In genomic region chr11:83697518-83697917, GRCh38 we compare ENCODE assay signal across 29 cellular contexts.
DNase-seq lines count a peak whose midpoint lies in the region; ATAC-seq, FAIRE-seq and TF ChIP-seq lines count a peak whose summit lies in the region.
"Had no signal": no experiment of that assay in that cellular context is flagged by ENCODE, and none has a peak within 500 bp of the region (broad histone marks: within the 10 kb centered on the region; RNA-seq: fewer than 3 reads in every experiment).

No MANE protein-coding gene starts in this region.

- H3K4me3 Mint-ChIP-seq in activated CD4-positive, alpha-beta T cell treated with anti-CD3 and anti-CD28 coated beads for 36 hours = no peak overlapping the region
- H3K4me3 Mint-ChIP-seq: B cell; CD4-positive, alpha-beta T cell; CD8-positive, alpha-beta T cell had no signal

- no peak overlapping the region for H2AK5ac ChIP-seq in H1 (ENCODE audit: low read depth, low read length)

- TF ChIP-seq CTCF in A549 (IDR thresholded peaks at IDR 0.05) (no peak), A673 (conservative IDR thresholded peaks at IDR 0.05; ENCODE audit: low read depth, low read length) (no peak), H1 (IDR thresholded peaks at IDR 0.05; ENCODE audit: control extremely low read depth in 1 of 3, insufficient read depth in 1 of 3, low read depth in 1 of 3, low read length in 3 of 3) (no peak), MM.1S (IDR thresholded peaks at IDR 0.05; ENCODE audit: low read length) (no peak)

- H3K23ac ChIP-seq in H1 (ENCODE audit: insufficient read length) = no peak overlapping the region

- H3K4me2 ChIP-seq in A549 (no peak overlapping the region), H1 (ENCODE audit: insufficient read depth in 1 of 2, low read depth in 2 of 2, low read length in 2 of 2) (no peak overlapping the region), MM.1S (ENCODE audit: low read depth, low read length) (no peak overlapping the region)
- H3K4me2 ChIP-seq: BLaER1 treated with 17β-estradiol and CSF1 and Interleukin-3, amounts not matched to agents 10 nM and 100 nM had no signal

- H2BK5ac ChIP-seq in H1 (ENCODE audit: low read depth, low read length) = no peak overlapping the region

- no peaks in the 10 kb centered on the region for H3K9me2 ChIP-seq in MM.1S (replicated peaks; ENCODE audit: insufficient read depth, low read length)

- no peak for TF ChIP-seq POLR2A in A549 (IDR thresholded peaks at IDR 0.05; ENCODE audit: low read length)
- no peak for TF ChIP-seq POLR2A in H1 (IDR thresholded peaks at IDR 0.05; ENCODE audit: control extremely low read depth in 1 of 2, low read depth in 2 of 2, low read length in 2 of 2)

- peaks cover 63% of the 10 kb centered on the region for H3K36me3 ChIP-seq in A673 (ENCODE audit: insufficient read depth, low read length, poor library complexity, severe bottlenecking)
- peaks cover 61% of the 10 kb centered on the region for H3K36me3 ChIP-seq in SK-N-MC (ENCODE audit: insufficient read depth, low read length)
- H3K36me3 ChIP-seq in H1 (ENCODE audit: control insufficient read depth in 2 of 4, insufficient read depth in 4 of 4, low read length in 3 of 4) = no peaks in the 10 kb centered on the region
- H3K36me3 ChIP-seq in MM.1S (replicated peaks; ENCODE audit: insufficient read depth, low read length) = no peaks in the 10 kb centered on the region
- H3K36me3 ChIP-seq: BLaER1 treated with 17β-estradiol and CSF1 and Interleukin-3, amounts not matched to agents 10 nM and 100 nM had no signal

- H3K9me3 ChIP-seq in A549 (no peaks in the 10 kb centered on the region), A673 (ENCODE audit: low read depth, low read length, poor library complexity, severe bottlenecking) (no peaks in the 10 kb centered on the region), SK-N-MC (ENCODE audit: low read depth, low read length) (no peaks in the 10 kb centered on the region), H1 (ENCODE audit: insufficient read depth in 2 of 2, low read depth in 1 of 2, low read length in 1 of 2) (no peaks in the 10 kb centered on the region), MM.1S (replicated peaks; ENCODE audit: insufficient read depth, low read length) (no peaks in the 10 kb centered on the region)
- H3K9me3 ChIP-seq: BLaER1 treated with 17β-estradiol and CSF1 and Interleukin-3, amounts not matched to agents 10 nM and 100 nM; Caco-2 had no signal

- H3K27me3 Mint-ChIP-seq in activated CD4-positive, alpha-beta T cell treated with anti-CD3 and anti-CD28 coated beads for 36 hours = peaks cover 7% of the 10 kb centered on the region
- H3K27me3 Mint-ChIP-seq: CD4-positive, alpha-beta T cell had no signal

- H3K79me2 ChIP-seq in H1 (ENCODE audit: control insufficient read depth in 1 of 2, insufficient read depth in 2 of 2, low read length in 2 of 2) (no peaks in the 10 kb centered on the region), MM.1S (ENCODE audit: low read length) (no peaks in the 10 kb centered on the region)

- no peaks in the 10 kb centered on the region; the same call in 1 of the 2 replicates for H3K79me1 ChIP-seq in H1 (ENCODE audit: low read depth, low read length)

- intact Hi-C loops in A673 (cut with micrococcal nuclease; ENCODE audit: unreplicated experiment) = no loop called here
- intact Hi-C loops in activated CD4-positive, alpha-beta T cell treated with anti-CD3 and anti-CD28 coated beads for 36 hours (cut with DNase I, micrococcal nuclease) = no loop called here

- WGBS in A549 (ENCODE audit: missing lambda C conversion rate) = 43% methylated on average over 2 of the region's 2 CpGs
- WGBS in H1 (ENCODE audit: extremely low coverage in 1 of 2, insufficient coverage in 1 of 2, insufficient read length in 1 of 2, insufficient replicate concordance in 2 of 2, low coverage in 1 of 2, low lambda C conversion rate in 2 of 2, missing lambda C conversion rate in 1 of 2), 2 experiments = 85% methylated on average over 2 of the region's 2 CpGs; no CpG with 5 or more reads in 1 of the 2 experiments

- no TSS peak for BruUV-seq in A673 (replicated peaks; lab: Mats Ljungman, UMichigan)

- H3K14ac ChIP-seq in H1 (ENCODE audit: insufficient read length) = no peak overlapping the region

- no peak overlapping the region for H3K27ac Mint-ChIP-seq in activated CD4-positive, alpha-beta T cell treated with anti-CD3 and anti-CD28 coated beads for 36 hours
- H3K27ac Mint-ChIP-seq: B cell; CD4-positive, alpha-beta T cell; CD8-positive, alpha-beta T cell had no signal

- no peak overlapping the region for H3K9ac ChIP-seq in SK-N-MC (ENCODE audit: insufficient read length)
- H3K9ac ChIP-seq in H1 (replicated peaks in 1 of 4; ENCODE audit: extremely low read depth in 1 of 4, low read depth in 3 of 4, low read length in 3 of 4) = no peak overlapping the region
- no peak overlapping the region for H3K9ac ChIP-seq in MM.1S (ENCODE audit: low read length)
- H3K9ac ChIP-seq: BLaER1 treated with 17β-estradiol and CSF1 and Interleukin-3, amounts not matched to agents 10 nM and 100 nM had no signal

- no peak overlapping the region for H2BK12ac ChIP-seq in H1 (ENCODE audit: low read depth, low read length)

- FAIRE-seq in A549 (lab: Jason Lieb, UNC) (no peak), H1 (lab: Jason Lieb, UNC) (no peak)
- FAIRE-seq: A204.1, D721Med, GM12878, GM12892, GM18507 had no signal

- H2BK120ac ChIP-seq in H1 (replicated peaks; ENCODE audit: low read depth, low read length) = no peak overlapping the region

- DNase-seq in A549 (ENCODE audit: low read depth in 1 of 2, low spot score in 1 of 2) = no peak
- DNase-seq in A673 (ENCODE audit: low spot score) = no peak
- DNase-seq in SK-N-MC (ENCODE audit: low read depth, low spot score) = no peak
- no peak for DNase-seq in H1 (ENCODE audit: low read depth in 1 of 2, low spot score in 2 of 2)
- no peak for DNase-seq in activated CD4-positive, alpha-beta T cell treated with anti-CD3 and anti-CD28 coated beads for 36 hours
- DNase-seq in AG20443 (ENCODE audit: low spot score) = no peak
- DNase-seq in MM.1S = no peak
- no peak for DNase-seq in HEK293T (ENCODE audit: extremely low spot score)
- DNase-seq: 8988T; ACHN; AML-193; Caco-2; Calu3; CD4-positive, alpha-beta T cell; CD8-positive, alpha-beta T cell; DMS153; DMS53; DMS79; DND-41; EL; GDM1 had no signal

- H4K20me1 ChIP-seq in H1 (replicated peaks in 1 of 2; ENCODE audit: control insufficient read depth in 1 of 2, insufficient read depth in 2 of 2, low read length in 2 of 2) (no peaks in the 10 kb centered on the region), MM.1S (ENCODE audit: insufficient read depth, low read length) (no peaks in the 10 kb centered on the region)
- H4K20me1 ChIP-seq: BLaER1 treated with 17β-estradiol and CSF1 and Interleukin-3, amounts not matched to agents 10 nM and 100 nM had no signal

- H3K36me3 Mint-ChIP-seq in activated CD4-positive, alpha-beta T cell treated with anti-CD3 and anti-CD28 coated beads for 36 hours (ENCODE audit: low read depth) = no peaks in the 10 kb centered on the region
- H3K36me3 Mint-ChIP-seq: CD8-positive, alpha-beta T cell had no signal

- H4K8ac ChIP-seq in H1 (ENCODE audit: extremely low read depth, insufficient read depth, low read length) = no peak overlapping the region

- CTCF ChIA-PET in A549 (lab: Yijun Ruan, JAX) (interaction anchor here (1.0 kb wide), 1 partner anchor 51 kb away, joined by 3 read pairs; no protein-coding TSS in a partner anchor), A673 (lab: Charles Lee) (no interaction called here), H1 (lab: Charles Lee; ENCODE audit: partially characterized antibody) (interaction anchor here (0.6 to 1.3 kb wide), 3 partner anchors 13 to 216 kb away, joined by 3 to 4 read pairs (median 3); no protein-coding TSS in a partner anchor), HEK293T (lab: Yijun Ruan, JAX) (interaction anchor here (1.6 kb wide), 1 partner anchor 17 kb away, joined by 3 read pairs; no protein-coding TSS in a partner anchor)
- CTCF ChIA-PET in activated CD4-positive, alpha-beta T cell treated with anti-CD3 and anti-CD28 coated beads for 36 hours (lab: Charles Lee) = interaction anchor here (0.6 to 1.0 kb wide), 2 partner anchors 21 to 816 kb away, joined by 3 read pairs; no protein-coding TSS in a partner anchor

- no peak overlapping the region for H3K4ac ChIP-seq in H1 (replicated peaks; ENCODE audit: insufficient read length, low read depth, low read length)

- H3K27me3 ChIP-seq in A673 (replicated peaks; ENCODE audit: insufficient read depth, low read depth, low read length, poor library complexity) (no peaks in the 10 kb centered on the region), H1 (replicated peaks in 1 of 4; ENCODE audit: control insufficient read depth in 3 of 4, extremely low read depth in 1 of 4, insufficient read depth in 3 of 4, low read length in 3 of 4) (no peaks in the 10 kb centered on the region), MM.1S (replicated peaks; ENCODE audit: insufficient read depth, low read length) (no peaks in the 10 kb centered on the region)
- H3K27me3 ChIP-seq: BLaER1 treated with 17β-estradiol and CSF1 and Interleukin-3, amounts not matched to agents 10 nM and 100 nM had no signal

- H3K27ac ChIP-seq in A549 = no peak overlapping the region
- peak overlapping the region; percentile 5 for H3K27ac ChIP-seq in A673 (ENCODE audit: low read depth, low read length, poor library complexity, severe bottlenecking)
- peak overlapping the region; percentile 47; the same call in 1 of the 2 replicates for H3K27ac ChIP-seq in SK-N-MC
- no peak overlapping the region for H3K27ac ChIP-seq in H1 (ENCODE audit: low read depth, low read length)
- no peak overlapping the region for H3K27ac ChIP-seq in MM.1S (ENCODE audit: low read length)
- H3K27ac ChIP-seq: BLaER1 treated with 17β-estradiol and CSF1 and Interleukin-3, amounts not matched to agents 10 nM and 100 nM; C4-2B had no signal

- H2BK20ac ChIP-seq in H1 (ENCODE audit: low read length) = no peak overlapping the region

- H4K5ac ChIP-seq in H1 (ENCODE audit: insufficient read length, low read depth, low read length) = no peak overlapping the region

- TF ChIP-seq EP300 in A549 (IDR thresholded peaks at IDR 0.05) = no peak
- TF ChIP-seq EP300 in H1 (IDR thresholded peaks at IDR 0.05; ENCODE audit: borderline replicate concordance in 1 of 2, low read depth in 2 of 2, low read length in 2 of 2) = no peak

- no peak overlapping the region for H3K18ac ChIP-seq in H1 (ENCODE audit: extremely low read depth, low read length)

- H2AFZ ChIP-seq in H1 (ENCODE audit: low read length) (no peak overlapping the region), MM.1S (ENCODE audit: low read length) (no peak overlapping the region)

- H3K4me1 Mint-ChIP-seq in activated CD4-positive, alpha-beta T cell treated with anti-CD3 and anti-CD28 coated beads for 36 hours = no peaks in the 10 kb centered on the region
- H3K4me1 Mint-ChIP-seq: B cell had no signal

- TF ChIP-seq RAD21 in A549 (conservative IDR thresholded peaks at IDR 0.05 in 1 of 2, IDR thresholded peaks at IDR 0.05 in 1 of 2) (no peak), H1 (IDR thresholded peaks at IDR 0.05 in 1 of 2, conservative IDR thresholded peaks at IDR 0.05 in 1 of 2; ENCODE audit: low read depth in 2 of 2, low read length in 2 of 2) (no peak)

- H3K4me3 ChIP-seq in A549 = no peak overlapping the region
- H3K4me3 ChIP-seq in A673 (ENCODE audit: low read depth, low read length, poor library complexity, severe bottlenecking) = no peak overlapping the region
- H3K4me3 ChIP-seq in SK-N-MC = no peak overlapping the region
- no peak overlapping the region for H3K4me3 ChIP-seq in H1 (ENCODE audit: extremely low read depth in 1 of 4, insufficient read depth in 2 of 4, low read depth in 3 of 4, low read length in 4 of 4)
- H3K4me3 ChIP-seq in MM.1S (ENCODE audit: low read length) = no peak overlapping the region
- H3K4me3 ChIP-seq: BLaER1 treated with 17β-estradiol and CSF1 and Interleukin-3, amounts not matched to agents 10 nM and 100 nM; GM12878 had no signal

- ATAC-seq in A549 = no peak
- ATAC-seq in activated CD4-positive, alpha-beta T cell treated with anti-CD3 and anti-CD28 coated beads for 36 hours = no peak
- ATAC-seq: CD8-positive, alpha-beta T cell; GM12878 had no signal

- no peaks in the 10 kb centered on the region for H3K4me1 ChIP-seq in A549
- H3K4me1 ChIP-seq in A673 (ENCODE audit: insufficient read depth, low read length, poor library complexity, severe bottlenecking) = peaks cover 67% of the 10 kb centered on the region
- H3K4me1 ChIP-seq in H1 (replicated peaks in 1 of 4; ENCODE audit: control insufficient read depth in 3 of 4, insufficient read depth in 4 of 4, low read length in 3 of 4) = peaks cover 0 to 5% (median 1%) of the 10 kb centered on the region in 4 experiments; a peak in 1 of 7 replicates
- H3K4me1 ChIP-seq in MM.1S (ENCODE audit: low read length) = no peaks in the 10 kb centered on the region

- POLR2A ChIA-PET in A549 (lab: Yijun Ruan, JAX) (no interaction called here), A673 (lab: Charles Lee; ENCODE audit: low non-redundant PET) (no interaction called here), H1 (lab: Charles Lee; ENCODE audit: partially characterized antibody) (no interaction called here), HEK293T (lab: Yijun Ruan, JAX) (no interaction called here)
- POLR2A ChIA-PET in activated CD4-positive, alpha-beta T cell treated with anti-CD3 and anti-CD28 coated beads for 36 hours (lab: Charles Lee) = no interaction called here

- H4K91ac ChIP-seq in H1 (replicated peaks; ENCODE audit: insufficient read length, low read length) = no peak overlapping the region

- H3K9me3 Mint-ChIP-seq in activated CD4-positive, alpha-beta T cell treated with anti-CD3 and anti-CD28 coated beads for 36 hours (ENCODE audit: low read depth) = no peaks in the 10 kb centered on the region
- H3K9me3 Mint-ChIP-seq: CD8-positive, alpha-beta T cell had no signal

- no peak overlapping the region for H2BK15ac ChIP-seq in H1 (ENCODE audit: low read length)

- no peaks in the 10 kb centered on the region for H3F3A ChIP-seq in MM.1S (ENCODE audit: insufficient read depth, low read length)

- no peaks in the 10 kb centered on the region for H3K23me2 ChIP-seq in H1 (ENCODE audit: low read depth, low read length)

- no peak overlapping the region for H3K56ac ChIP-seq in H1 (replicated peaks; ENCODE audit: insufficient read length, low read depth, low read length)

Comparison
In these comparisons a context has a peak if more than half of its experiments do, and no peak if none do; other contexts are left out.
1. H3K27ac ChIP-seq: peak in A673 (single experiment) and SK-N-MC (single experiment); none in A549 (0 of 2), H1 (single experiment) and MM.1S (single experiment).
2. Of the 18 proteins assayed by ChIP-seq in both H1 and A549: peak only in H1: none; only in A549: none; in both: MAFK; in neither: 17.